In genomic region chr18:46104128-46104911, GRCh38 we compare ENCODE assay signal across 8 cellular contexts. TPM values are rescaled to one million over a fixed set of nuclear protein-coding genes. Genes with fewer than 3 reads are reported as not detected.
DNase-seq lines count a peak whose midpoint lies in the region; ATAC-seq and TF ChIP-seq lines count a peak whose summit lies in the region.

Gene HAUS1 (plus strand): TSS chr18:46104385. CDS start chr18:46104412, 27 bp downstream.

- H3K9me3 Mint-ChIP-seq in activated T-helper 2 cell treated with anti-CD3 and anti-CD28 coated beads, Interferon-gamma antibody, Interleukin-2, Interleukin-4, amounts not matched to agents 10 μg/mL and 5 μg/mL and 100 μg/mL, durations not matched to agents 14 hours and 24 hours and 36 hours = no peaks in the 10 kb centered on the region
- no peaks in the 10 kb centered on the region for H3K9me3 Mint-ChIP-seq in naive thymus-derived CD4-positive, alpha-beta T cell
- H3K9me3 Mint-ChIP-seq in stimulated activated memory B cell treated with anti-CD40 and anti-IgM and Interleukin-4, amounts not matched to agents 10 μg/mL and 1 μg/mL and 100 μg/mL, for 72 hours = no peaks in the 10 kb centered on the region

- H2AFZ ChIP-seq in GM23248 = peak within 1 kb of the TSS; percentile 99
- peak within 1 kb of the TSS; percentile 97 for H2AFZ ChIP-seq in fibroblast of lung (ENCODE audit: low read length)

- H3F3A ChIP-seq in DOHH2 (ENCODE audit: control insufficient read depth, insufficient read depth) (peaks cover 6% of the 10 kb centered on the region; the same call in 1 of the 2 replicates), GM23248 (ENCODE audit: insufficient read depth) (peaks cover 8% of the 10 kb centered on the region; the same call in 1 of the 2 replicates)

- H3K27me3 ChIP-seq in DOHH2 (ENCODE audit: control insufficient read depth, low read length) = no peaks in the 10 kb centered on the region
- no peaks in the 10 kb centered on the region for H3K27me3 ChIP-seq in GM23248 (replicated peaks; ENCODE audit: insufficient read depth)
- H3K27me3 ChIP-seq in RWPE2 (ENCODE audit: insufficient read depth, poor library complexity, severe bottlenecking) = no peaks in the 10 kb centered on the region
- H3K27me3 ChIP-seq in fibroblast of lung (ENCODE audit: control insufficient read depth, insufficient read depth, low read length) = no peaks in the 10 kb centered on the region
- H3K27me3 ChIP-seq in naive thymus-derived CD4-positive, alpha-beta T cell (ENCODE audit: control insufficient read depth in 2 of 2, insufficient read depth in 2 of 2, low read length in 2 of 2) = no peaks in the 10 kb centered on the region

- peak within 1 kb of the TSS; percentile 81 for H3K9ac ChIP-seq in GM23248
- H3K9ac ChIP-seq in fibroblast of lung (ENCODE audit: insufficient read depth, low read length) = peak within 1 kb of the TSS; percentile 73

- no peak for TF ChIP-seq CTCF in DOHH2 (IDR thresholded peaks at IDR 0.05; ENCODE audit: low read depth, low read length, poor library complexity, severe bottlenecking)
- no peak for TF ChIP-seq CTCF in LNCaP clone FGC (IDR thresholded peaks at IDR 0.05; ENCODE audit: control insufficient read depth, extremely low read depth, insufficient read depth)
- no peak for TF ChIP-seq CTCF in RWPE2 (IDR thresholded peaks at IDR 0.05; ENCODE audit: poor library complexity, severe bottlenecking)
- TF ChIP-seq CTCF in fibroblast of lung (conservative IDR thresholded peaks at IDR 0.05 in 1 of 2, IDR thresholded peaks at IDR 0.05 in 1 of 2; ENCODE audit: low read depth in 1 of 2, low read length in 2 of 2) = no peak

- peak within 1 kb of the TSS; percentile 95 for H3K27ac Mint-ChIP-seq in activated T-helper 2 cell treated with anti-CD3 and anti-CD28 coated beads, Interferon-gamma antibody, Interleukin-2, Interleukin-4, amounts not matched to agents 10 μg/mL and 5 μg/mL and 100 μg/mL, durations not matched to agents 14 hours and 24 hours and 36 hours
- peak within 1 kb of the TSS; percentile 73 to 97 (median 91) for H3K27ac Mint-ChIP-seq in naive thymus-derived CD4-positive, alpha-beta T cell
- H3K27ac Mint-ChIP-seq in stimulated activated memory B cell treated with anti-CD40 and anti-IgM and Interleukin-4, amounts not matched to agents 10 μg/mL and 1 μg/mL and 100 μg/mL, for 72 hours = peak within 1 kb of the TSS; percentile 92

- intact Hi-C loops in activated T-helper 2 cell treated with anti-CD3 and anti-CD28 coated beads, Interferon-gamma antibody, Interleukin-2, Interleukin-4, amounts not matched to agents 10 μg/mL and 5 μg/mL and 100 μg/mL, durations not matched to agents 14 hours and 24 hours and 36 hours (cut with micrococcal nuclease) = loop anchor here (5.0 kb wide), 1 partner anchor 53 kb away; no protein-coding TSS in a partner anchor
- intact Hi-C loops in naive thymus-derived CD4-positive, alpha-beta T cell (cut with micrococcal nuclease) = loop anchor here (1.0 to 2.0 kb wide), 6 partner anchors 32 to 813 kb away; partner anchors contain the start of genes EPG5 (in 2 of the 2), KATNAL2 (in 1 of the 2), PIAS2 (in 1 of the 2) and PSTPIP2 (in 1 of the 2)

- POLR2A ChIA-PET in naive thymus-derived CD4-positive, alpha-beta T cell (lab: Charles Lee) = interaction anchor here (0.7 to 1.0 kb wide), 3 partner anchors 11 to 84 kb away, joined by 3 read pairs; no protein-coding TSS in a partner anchor

- in situ Hi-C loops in GM23248 (cut with MboI) = no loop called here

- H3K4me3 Mint-ChIP-seq in activated T-helper 2 cell treated with anti-CD3 and anti-CD28 coated beads, Interferon-gamma antibody, Interleukin-2, Interleukin-4, amounts not matched to agents 10 μg/mL and 5 μg/mL and 100 μg/mL, durations not matched to agents 14 hours and 24 hours and 36 hours (ENCODE audit: low read depth) = peak within 1 kb of the TSS; percentile 98
- peak within 1 kb of the TSS; percentile 93 to 99 (median 98) for H3K4me3 Mint-ChIP-seq in naive thymus-derived CD4-positive, alpha-beta T cell
- peak within 1 kb of the TSS; percentile 100 for H3K4me3 Mint-ChIP-seq in stimulated activated memory B cell treated with anti-CD40 and anti-IgM and Interleukin-4, amounts not matched to agents 10 μg/mL and 1 μg/mL and 100 μg/mL, for 72 hours

- H3K4me3 ChIP-seq in DOHH2 (ENCODE audit: low read length) (peak within 1 kb of the TSS; percentile 80), GM23248 (peak within 1 kb of the TSS; percentile 95), LNCaP clone FGC (ENCODE audit: low read depth, low read length) (peak within 1 kb of the TSS; percentile 93), RWPE2 (ENCODE audit: severe bottlenecking) (peak within 1 kb of the TSS; percentile 74), fibroblast of lung (replicated peaks in 1 of 4; ENCODE audit: control extremely low read depth in 1 of 4, insufficient read depth in 1 of 4, low read depth in 3 of 4, low read length in 4 of 4) (peak within 1 kb of the TSS; percentile 87 to 90 (median 88))
- peak within 1 kb of the TSS; percentile 89 for H3K4me3 ChIP-seq in naive thymus-derived CD4-positive, alpha-beta T cell (ENCODE audit: low read length)

- H3K4me2 ChIP-seq in DOHH2 (ENCODE audit: low read length) = peak within 1 kb of the TSS; percentile 99
- H3K4me2 ChIP-seq in GM23248 (ENCODE audit: unreplicated experiment) = peak within 1 kb of the TSS; percentile 88
- peak within 1 kb of the TSS; percentile 88 for H3K4me2 ChIP-seq in fibroblast of lung (ENCODE audit: extremely low read depth, insufficient read depth, low read length)

- peak; percentile 98 for ATAC-seq in RWPE2 (ENCODE audit: low read depth)
- peak; percentile 98 for ATAC-seq in naive thymus-derived CD4-positive, alpha-beta T cell
- ATAC-seq in stimulated activated memory B cell treated with anti-CD40 and anti-IgM and Interleukin-4, amounts not matched to agents 10 μg/mL and 1 μg/mL and 100 μg/mL, for 72 hours = peak; percentile 96

- H3K27ac ChIP-seq in DOHH2 (ENCODE audit: low read depth, low read length) (peak within 1 kb of the TSS; percentile 51), GM23248 (peak within 1 kb of the TSS; percentile 72), RWPE2 (ENCODE audit: poor library complexity, severe bottlenecking) (peak within 1 kb of the TSS; percentile 66), fibroblast of lung (ENCODE audit: insufficient read depth, low read length) (peak within 1 kb of the TSS; percentile 78)
- peak within 1 kb of the TSS; percentile 80 for H3K27ac ChIP-seq in naive thymus-derived CD4-positive, alpha-beta T cell (ENCODE audit: low read depth, low read length)

- CTCF ChIA-PET in naive thymus-derived CD4-positive, alpha-beta T cell (lab: Charles Lee) = interaction anchor here (0.8 to 1.0 kb wide), 2 partner anchors 63 to 108 kb away, joined by 3 read pairs; no protein-coding TSS in a partner anchor

- H3K9me2 ChIP-seq in DOHH2 (replicated peaks; ENCODE audit: control insufficient read depth, low read length) = no peaks in the 10 kb centered on the region
- no peaks in the 10 kb centered on the region for H3K9me2 ChIP-seq in GM23248 (ENCODE audit: insufficient read depth)

- H3K9me3 ChIP-seq in DOHH2 (ENCODE audit: control insufficient read depth, insufficient read depth, low read length) = no peaks in the 10 kb centered on the region
- H3K9me3 ChIP-seq in GM23248 (ENCODE audit: low read depth) = no peaks in the 10 kb centered on the region
- H3K9me3 ChIP-seq in RWPE2 (ENCODE audit: severe bottlenecking) = no peaks in the 10 kb centered on the region
- no peaks in the 10 kb centered on the region for H3K9me3 ChIP-seq in fibroblast of lung (ENCODE audit: control insufficient read depth, insufficient read depth, low read depth, low read length)
- no peaks in the 10 kb centered on the region for H3K9me3 ChIP-seq in naive thymus-derived CD4-positive, alpha-beta T cell (ENCODE audit: control insufficient read depth in 2 of 3, low read length in 3 of 3)

- DNase-seq in GM23248 (peak; percentile 88), LNCaP clone FGC (ENCODE audit: low read depth) (peak; percentile 64), RWPE2 (ENCODE audit: low spot score) (peak; percentile 92), fibroblast of lung (ENCODE audit: low read depth in 2 of 2) (peak; percentile 74 to 76)
- DNase-seq in activated T-helper 2 cell treated with anti-CD3 and anti-CD28 coated beads, Interferon-gamma antibody, Interleukin-2, Interleukin-4, amounts not matched to agents 10 μg/mL and 5 μg/mL and 100 μg/mL, durations not matched to agents 14 hours and 24 hours and 36 hours (ENCODE audit: low spot score) = peak; percentile 74
- peak; percentile 62 to 87 (median 69) for DNase-seq in naive thymus-derived CD4-positive, alpha-beta T cell

- H3K4me1 ChIP-seq in DOHH2 (ENCODE audit: control insufficient read depth, low read length) = peaks cover 12% of the 10 kb centered on the region
- H3K4me1 ChIP-seq in GM23248 (ENCODE audit: insufficient read depth) = no peaks in the 10 kb centered on the region; the same call in 1 of the 2 replicates
- peaks cover 4% of the 10 kb centered on the region for H3K4me1 ChIP-seq in RWPE2 (ENCODE audit: insufficient read depth, poor library complexity, severe bottlenecking)
- no peaks in the 10 kb centered on the region for H3K4me1 ChIP-seq in fibroblast of lung (ENCODE audit: control insufficient read depth, extremely low read depth, insufficient read depth, low read length)
- peaks cover 5% of the 10 kb centered on the region in 2 donors for H3K4me1 ChIP-seq in naive thymus-derived CD4-positive, alpha-beta T cell (ENCODE audit: control insufficient read depth in 2 of 2, insufficient read depth in 2 of 2, low read length in 2 of 2)

- H4K20me1 ChIP-seq in DOHH2 (ENCODE audit: control insufficient read depth, insufficient read depth, low read depth, low read length) (no peaks in the 10 kb centered on the region), GM23248 (ENCODE audit: insufficient read depth) (no peaks in the 10 kb centered on the region), fibroblast of lung (ENCODE audit: control insufficient read depth, extremely low read depth, insufficient read depth, low read length) (no peaks in the 10 kb centered on the region)

- H3K36me3 ChIP-seq in DOHH2 (ENCODE audit: control insufficient read depth, low read length) (peaks cover 38% of the 10 kb centered on the region), GM23248 (ENCODE audit: low read depth) (0 out of 2 replicates have a peak, but pooled peaks cover 4% of the 10 kb centered on the region), RWPE2 (ENCODE audit: low read depth) (peaks cover 30% of the 10 kb centered on the region), fibroblast of lung (ENCODE audit: control insufficient read depth, insufficient read depth, low read length) (no peaks in the 10 kb centered on the region)
- H3K36me3 ChIP-seq in naive thymus-derived CD4-positive, alpha-beta T cell (ENCODE audit: control insufficient read depth in 2 of 3, insufficient read depth in 3 of 3, low read length in 3 of 3) = peaks cover 0 to 6% (median 0%) of the 10 kb centered on the region in 3 experiments

- H3K79me2 ChIP-seq in DOHH2 (ENCODE audit: control insufficient read depth, low read length) = peaks cover 47% of the 10 kb centered on the region
- peaks cover 30% of the 10 kb centered on the region for H3K79me2 ChIP-seq in GM23248 (ENCODE audit: insufficient read depth)
- H3K79me2 ChIP-seq in fibroblast of lung (ENCODE audit: control insufficient read depth, insufficient read depth, low read length) = no peaks in the 10 kb centered on the region

- peaks cover 20% of the 10 kb centered on the region for H3K4me1 Mint-ChIP-seq in activated T-helper 2 cell treated with anti-CD3 and anti-CD28 coated beads, Interferon-gamma antibody, Interleukin-2, Interleukin-4, amounts not matched to agents 10 μg/mL and 5 μg/mL and 100 μg/mL, durations not matched to agents 14 hours and 24 hours and 36 hours (ENCODE audit: low read depth)
- H3K4me1 Mint-ChIP-seq in naive thymus-derived CD4-positive, alpha-beta T cell = peaks cover 11 to 37% (median 26%) of the 10 kb centered on the region in 7 donors
- peaks cover 19% of the 10 kb centered on the region for H3K4me1 Mint-ChIP-seq in stimulated activated memory B cell treated with anti-CD40 and anti-IgM and Interleukin-4, amounts not matched to agents 10 μg/mL and 1 μg/mL and 100 μg/mL, for 72 hours

- WGBS in GM23248 (ENCODE audit: low coverage in 1 of 2, low lambda C conversion rate in 2 of 2, missing lambda C conversion rate in 2 of 2), 2 experiments = 1% methylated on average over 45 to 57 of the region's 57 CpGs

- H3K36me3 Mint-ChIP-seq in activated T-helper 2 cell treated with anti-CD3 and anti-CD28 coated beads, Interferon-gamma antibody, Interleukin-2, Interleukin-4, amounts not matched to agents 10 μg/mL and 5 μg/mL and 100 μg/mL, durations not matched to agents 14 hours and 24 hours and 36 hours (ENCODE audit: low read depth) = peaks cover 23% of the 10 kb centered on the region
- H3K36me3 Mint-ChIP-seq in naive thymus-derived CD4-positive, alpha-beta T cell = peaks cover 0 to 4% (median 0%) of the 10 kb centered on the region in 5 donors
- H3K36me3 Mint-ChIP-seq in stimulated activated memory B cell treated with anti-CD40 and anti-IgM and Interleukin-4, amounts not matched to agents 10 μg/mL and 1 μg/mL and 100 μg/mL, for 72 hours = peaks cover 12% of the 10 kb centered on the region

- H3K27me3 Mint-ChIP-seq in activated T-helper 2 cell treated with anti-CD3 and anti-CD28 coated beads, Interferon-gamma antibody, Interleukin-2, Interleukin-4, amounts not matched to agents 10 μg/mL and 5 μg/mL and 100 μg/mL, durations not matched to agents 14 hours and 24 hours and 36 hours (ENCODE audit: low read depth) = no peaks in the 10 kb centered on the region
- H3K27me3 Mint-ChIP-seq in naive thymus-derived CD4-positive, alpha-beta T cell = no peaks in the 10 kb centered on the region
- no peaks in the 10 kb centered on the region for H3K27me3 Mint-ChIP-seq in stimulated activated memory B cell treated with anti-CD40 and anti-IgM and Interleukin-4, amounts not matched to agents 10 μg/mL and 1 μg/mL and 100 μg/mL, for 72 hours

RNA-seq across cellular contexts. Expression of gene HAUS1, which starts in this region (rescaled TPM):
- total RNA-seq in GM23248 (2014; rRNA removed; shearing (Covaris generic)) = 24.2 and 31.9 TPM in 2 replicates
- 33.6 and 36.9 TPM in 2 replicates for polyA plus RNA-seq in GM23248 (2016; fragmentation: Nextera tagmentation; extraction: Ambion mirVana)
- total RNA-seq in activated T-helper 2 cell treated with anti-CD3 and anti-CD28 coated beads, Interferon-gamma antibody, Interleukin-2, Interleukin-4, amounts not matched to agents 10 μg/mL and 5 μg/mL and 100 μg/mL, durations not matched to agents 14 hours and 24 hours and 36 hours = 52.3 and 58.1 TPM in 2 replicates
- total RNA-seq in fibroblast of lung = 25.4 and 37.0 TPM in 2 replicates
- 52.8 and 90.3 TPM in 2 replicates for polyA plus RNA-seq in fibroblast of lung
- polyA plus RNA-seq in fibroblast of lung (2012) = 27.5 and 41.6 TPM in 2 replicates
- polyA minus RNA-seq in fibroblast of lung (ENCODE audit: low replicate concordance) = 4.0 TPM in 1 of 2 replicates, not detected in the other
- total RNA-seq in naive thymus-derived CD4-positive, alpha-beta T cell = 10 to 100 TPM; 10.4 to 47.2 (median 15.2) TPM
- polyA plus RNA-seq in naive thymus-derived CD4-positive, alpha-beta T cell = 10 to 100 TPM; 30.0 to 42.7 TPM

Comparison
In these comparisons a context has a peak if more than half of its experiments do, and no peak if none do; other contexts are left out.
1. Peak in every context shown above with its lines: DNase-seq, ATAC-seq, H3K4me3 ChIP-seq and H3K27ac ChIP-seq.